25 cellular contexts compared by ENCODE assay signal in genomic region chr2:207117668-207118067, GRCh38.
"Had no signal": no experiment of that assay in that cellular context is flagged by ENCODE, and none has a peak within 500 bp of the region (broad histone marks: within the 10 kb centered on the region; RNA-seq: fewer than 3 reads in every experiment).

No MANE protein-coding gene starts in this region.

- DNase-seq: activated CD4-positive, alpha-beta T cell treated with anti-CD3 and anti-CD28 coated beads for 48 hours; activated CD4-positive, alpha-beta T cell treated with anti-CD3 and anti-CD28 coated beads, Interleukin-2, amount 50 U/mL, for 4 hours; activated CD4-positive, CD25-positive, alpha-beta regulatory T cell treated with anti-CD3 and anti-CD28 coated beads, Interleukin-2, amount 50 U/mL, for 72 hours; activated CD8-positive, alpha-beta memory T cell treated with anti-CD3 and anti-CD28 coated beads, Interleukin-2, amount 50 U/mL, for 48 hours; activated CD8-positive, alpha-beta T cell treated with anti-CD3 and anti-CD28 coated beads, Interleukin-2, amount 10 ng/mL, durations not matched to agents 7 days and 5 days; activated T-cell treated with anti-CD3 and anti-CD28 coated beads, Interleukin-2, amount 50 U/mL, for 1 hour; aorta; central memory CD4-positive, alpha-beta T cell; MG63; MV-4-11; NCI-H1092 treated with DMSO at 0.1 percent for 48 hours; NCI-H1436; NCI-H1694 treated with DMSO at 0.1 percent for 48 hours; NCI-H2029 treated with DMSO at 0.1 percent for 48 hours; NCI-H446; NCI-H524; Peyer's patch; Right ventricle myocardium superior; SJCRH30; T-helper 17 cell; T-helper 9 cell had no signal

- H3K27ac Mint-ChIP-seq: activated CD8-positive, alpha-beta T cell treated with anti-CD3 and anti-CD28 coated beads, Interleukin-2, amount 10 ng/mL, durations not matched to agents 7 days and 5 days; T-helper 17 cell; WTC11 had no signal

- H3K9me3 ChIP-seq: MG63, Peyer's patch, SJCRH30 had no signal

- H3K36me3 ChIP-seq: SJCRH30 had no signal

- H3K27me3 ChIP-seq: MG63, Peyer's patch, SJCRH30 had no signal

- FAIRE-seq: bronchial epithelial cell had no signal

- H3K36me3 Mint-ChIP-seq: WTC11 had no signal

- H3K9me3 Mint-ChIP-seq: activated naive CD4-positive, alpha-beta T cell treated with anti-CD3 and anti-CD28 coated beads, Interleukin-2, amount 50 U/mL, for 72 hours; WTC11 had no signal

- H3K27me3 Mint-ChIP-seq: T-helper 17 cell had no signal

- H3K4me3 Mint-ChIP-seq: activated CD8-positive, alpha-beta T cell treated with anti-CD3 and anti-CD28 coated beads, Interleukin-2, amount 10 ng/mL, durations not matched to agents 7 days and 5 days; T-helper 17 cell; WTC11 had no signal

- H3K4me1 ChIP-seq: Peyer's patch had no signal

- H3K27ac ChIP-seq: Peyer's patch, RWPE1, SJCRH30 had no signal

- H3K4me3 ChIP-seq: MG63, Peyer's patch, SJCRH30 had no signal

- ATAC-seq: activated CD8-positive, alpha-beta T cell treated with anti-CD3 and anti-CD28 coated beads, Interleukin-2, amount 10 ng/mL, durations not matched to agents 7 days and 5 days; activated naive CD4-positive, alpha-beta T cell treated with anti-CD3 and anti-CD28 coated beads, Interleukin-2, amount 50 U/mL, for 72 hours; T-helper 17 cell; WTC11 had no signal
